In the genomic region with DNA sequence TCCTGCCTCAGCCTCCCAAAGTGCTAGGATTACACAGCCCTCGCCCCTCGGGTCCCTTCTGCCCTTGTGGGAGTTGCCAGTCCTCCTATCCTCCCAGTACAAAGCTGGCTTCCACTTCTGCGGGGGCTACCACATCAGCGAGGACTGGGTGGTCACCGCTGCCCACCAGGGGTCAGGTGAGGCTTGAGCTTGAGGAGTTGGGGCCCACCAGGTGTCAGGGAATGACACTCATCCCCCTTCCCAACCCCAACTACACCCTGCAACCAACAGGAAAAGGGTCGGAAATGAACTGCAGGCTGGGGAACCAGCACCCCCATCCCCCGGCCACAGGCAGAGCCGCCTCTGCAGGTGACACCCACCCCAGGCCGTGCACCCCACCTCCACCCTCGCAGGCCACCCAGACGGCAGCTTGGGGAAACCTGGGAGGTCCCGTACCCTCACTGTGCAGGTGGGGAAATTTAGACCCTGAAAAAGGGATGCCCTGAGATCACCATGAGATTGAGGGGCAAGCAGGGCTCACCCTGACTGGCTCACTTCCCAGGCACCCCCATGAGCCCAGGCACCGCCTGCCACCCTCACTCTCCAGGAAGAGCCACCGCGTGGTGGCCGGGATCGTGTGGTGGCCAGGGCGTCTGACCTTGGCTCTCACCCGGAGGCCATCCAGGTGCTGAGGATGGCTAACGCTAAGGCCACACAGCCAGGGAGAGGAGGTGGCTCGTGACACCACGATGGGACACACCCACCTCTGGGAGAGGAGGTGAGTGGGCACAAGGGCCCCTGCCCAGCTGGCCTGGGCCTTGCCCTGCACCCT, we compare ENCODE assay signal across 22 cellular contexts. TPM values are rescaled to one million over a fixed set of nuclear protein-coding genes. Genes with fewer than 3 reads are reported as not detected.
DNase-seq lines count a peak whose midpoint lies in the region; ATAC-seq and TF ChIP-seq lines count a peak whose summit lies in the region.
"Had no signal": no experiment of that assay in that cellular context is flagged by ENCODE, and none has a peak within 500 bp of the region (broad histone marks: within the 10 kb centered on the region; RNA-seq: fewer than 3 reads in every experiment).

No MANE protein-coding gene starts in this region.

- no peak overlapping the region; the same call in 1 of the 2 replicates for H3K27ac Mint-ChIP-seq in WTC11
- H3K27ac Mint-ChIP-seq: activated CD4-positive, alpha-beta T cell treated with anti-CD3 and anti-CD28 coated beads for 36 hours; activated CD8-positive, alpha-beta memory T cell treated with anti-CD3 and anti-CD28 coated beads, Interleukin-2, amount 10 ng/mL, durations not matched to agents 7 days and 5 days; activated naive CD8-positive, alpha-beta T cell treated with anti-CD3 and anti-CD28 coated beads, Interleukin-2, amount 50 U/mL, for 24 hours; activated T-helper 17 cell treated with anti-CD3 and anti-CD28 coated beads, Interleukin-2, amount 50 U/mL, for 72 hours; nephron; stimulated activated naive CD8-positive, alpha-beta T cell treated with anti-CD3 and anti-CD28 coated beads, Interleukin-15, Interleukin-2, amounts not matched to agents 100 ng/mL and 50 ng/mL, for 24 hours had no signal

- peak; percentile 0 for DNase-seq in HCEC 1CT
- no peak for DNase-seq in WTC11 (ENCODE audit: low spot score)
- DNase-seq in mucosa of descending colon, result no peak
- DNase-seq in amniotic stem cell (lab: John Stamatoyannopoulos, UW), result no peak
- DNase-seq: activated CD4-positive, alpha-beta T cell treated with anti-CD3 and anti-CD28 coated beads for 36 hours; activated CD8-positive, alpha-beta memory T cell treated with anti-CD3 and anti-CD28 coated beads, Interleukin-2, amount 10 ng/mL, durations not matched to agents 7 days and 5 days; activated naive CD8-positive, alpha-beta T cell treated with anti-CD3 and anti-CD28 coated beads, Interleukin-2, amount 50 U/mL, for 24 hours; kidney glomerular epithelial cell; NCI-H1105 treated with DMSO at 0.1 percent for 48 hours; NCI-H2081 treated with DMSO at 0.1 percent for 48 hours; stimulated activated CD4-positive, alpha-beta T cell treated with anti-CD3 and anti-CD28 coated beads, Interleukin-2, amount 100 ng/mL, for 24 hours; SW 1271 had no signal

- ATAC-seq in WTC11 (no peak), mucosa of descending colon (peak; percentile 11), GM18868 (IDR thresholded peaks at IDR 0.05; ENCODE audit: unreplicated experiment) (no peak)
- ATAC-seq: activated CD4-positive, alpha-beta T cell treated with anti-CD3 and anti-CD28 coated beads for 36 hours; activated CD8-positive, alpha-beta memory T cell treated with anti-CD3 and anti-CD28 coated beads, Interleukin-2, amount 10 ng/mL, durations not matched to agents 7 days and 5 days; activated naive CD8-positive, alpha-beta T cell treated with anti-CD3 and anti-CD28 coated beads, Interleukin-2, amount 50 U/mL, for 24 hours; activated T-helper 17 cell treated with anti-CD3 and anti-CD28 coated beads, Interleukin-2, amount 50 U/mL, for 72 hours had no signal

- H3K4me3 Mint-ChIP-seq in WTC11, result no peak overlapping the region
- H3K4me3 Mint-ChIP-seq: activated CD4-positive, alpha-beta T cell treated with anti-CD3 and anti-CD28 coated beads for 36 hours; activated CD8-positive, alpha-beta memory T cell treated with anti-CD3 and anti-CD28 coated beads, Interleukin-2, amount 10 ng/mL, durations not matched to agents 7 days and 5 days; activated naive CD8-positive, alpha-beta T cell treated with anti-CD3 and anti-CD28 coated beads, Interleukin-2, amount 50 U/mL, for 24 hours; activated T-helper 17 cell treated with anti-CD3 and anti-CD28 coated beads, Interleukin-2, amount 50 U/mL, for 72 hours; nephron; stimulated activated naive CD8-positive, alpha-beta T cell treated with anti-CD3 and anti-CD28 coated beads, Interleukin-15, Interleukin-2, amounts not matched to agents 100 ng/mL and 50 ng/mL, for 24 hours had no signal

- H3K36me3 Mint-ChIP-seq in WTC11, result peaks cover 18% of the 10 kb centered on the region
- H3K36me3 Mint-ChIP-seq: activated CD8-positive, alpha-beta memory T cell treated with anti-CD3 and anti-CD28 coated beads, Interleukin-2, amount 10 ng/mL, durations not matched to agents 7 days and 5 days had no signal

- H3K36me3 ChIP-seq in mucosa of descending colon (ENCODE audit: low read depth), result no peaks in the 10 kb centered on the region

- CTCF ChIA-PET in WTC11 (lab: Charles Lee), result interaction anchor here (0.6 to 0.7 kb wide), 3 partner anchors 31 to 214 kb away, joined by 3 read pairs; no protein-coding TSS in a partner anchor

- no peaks in the 10 kb centered on the region for H3K27me3 Mint-ChIP-seq in WTC11 (ENCODE audit: low read depth)

- H3K9me3 ChIP-seq in mucosa of descending colon, result no peaks in the 10 kb centered on the region
- H3K9me3 ChIP-seq: tibial nerve had no signal

- POLR2A ChIA-PET in WTC11 (lab: Charles Lee), result interaction anchor here (0.9 to 1.3 kb wide), 3 partner anchors 18 to 27 kb away, joined by 3 to 4 read pairs (median 4); no protein-coding TSS in a partner anchor

- no peaks in the 10 kb centered on the region for H3K9me3 Mint-ChIP-seq in WTC11
- H3K9me3 Mint-ChIP-seq: activated naive CD8-positive, alpha-beta T cell treated with anti-CD3 and anti-CD28 coated beads, Interleukin-2, amount 50 U/mL, for 24 hours; activated T-helper 17 cell treated with anti-CD3 and anti-CD28 coated beads, Interleukin-2, amount 50 U/mL, for 72 hours; nephron; stimulated activated naive CD8-positive, alpha-beta T cell treated with anti-CD3 and anti-CD28 coated beads, Interleukin-15, Interleukin-2, amounts not matched to agents 100 ng/mL and 50 ng/mL, for 24 hours had no signal

- TF ChIP-seq CTCF in WTC11 (IDR thresholded peaks at IDR 0.05) (no peak), mucosa of descending colon (IDR thresholded peaks at IDR 0.05) (no peak)

- H3K4me3 ChIP-seq in mucosa of descending colon, result no peak overlapping the region
- H3K4me3 ChIP-seq: tibial nerve had no signal

- H3K4me1 Mint-ChIP-seq in WTC11, result peaks cover 3% of the 10 kb centered on the region; the same call in 1 of the 2 replicates
- H3K4me1 Mint-ChIP-seq: activated CD4-positive, alpha-beta T cell treated with anti-CD3 and anti-CD28 coated beads for 36 hours; activated CD8-positive, alpha-beta memory T cell treated with anti-CD3 and anti-CD28 coated beads, Interleukin-2, amount 10 ng/mL, durations not matched to agents 7 days and 5 days; activated naive CD8-positive, alpha-beta T cell treated with anti-CD3 and anti-CD28 coated beads, Interleukin-2, amount 50 U/mL, for 24 hours; activated T-helper 17 cell treated with anti-CD3 and anti-CD28 coated beads, Interleukin-2, amount 50 U/mL, for 72 hours; nephron had no signal

- no peaks in the 10 kb centered on the region for H3K4me1 ChIP-seq in mucosa of descending colon (ENCODE audit: low read depth)
- H3K4me1 ChIP-seq: tibial nerve had no signal

- intact Hi-C loops in mucosa of descending colon (cut with DNase I, micrococcal nuclease), result no loop called here

TF ChIP-seq in WTC11, 78 proteins besides CTCF, POLR2A, EP300 and RAD21:
- TF ChIP-seq NR1H2 (CRISPR knock-in tag; IDR thresholded peaks at IDR 0.05), result no peak
- TF ChIP-seq NR2C2 (CRISPR knock-in tag; IDR thresholded peaks at IDR 0.05), result 0 out of 2 replicates have a peak, but pooled peaks have one; percentile 16

RNA-seq across cellular contexts. Expression of gene CTRB1, which starts 8.0 kb away (rescaled TPM):
- total RNA-seq in WTC11 (2021), result 3.9 to 5.7 TPM (median 5.7 TPM) in 3 replicates
- total RNA-seq in mucosa of descending colon, result under 1 TPM in 2 of 3 donors, not detected in 1; 0.67 to 0.76 TPM
- total RNA-seq: activated CD4-positive, alpha-beta T cell treated with anti-CD3 and anti-CD28 coated beads for 36 hours; activated CD8-positive, alpha-beta memory T cell treated with anti-CD3 and anti-CD28 coated beads, Interleukin-2, amount 10 ng/mL, durations not matched to agents 7 days and 5 days; activated T-helper 17 cell treated with anti-CD3 and anti-CD28 coated beads, Interleukin-2, amount 50 U/mL, for 72 hours; epithelial cell of proximal tubule; frontal cortex; HT-29; NCI-H460; skeletal muscle tissue had no signal

RNA-seq across cellular contexts. Expression of gene CTRB2, which starts 19.8 kb away (rescaled TPM):
- total RNA-seq in WTC11 (2021) (5.8 to 11.8 TPM (median 6.8 TPM) in 3 replicates), mucosa of descending colon (not detected)
- total RNA-seq: activated CD4-positive, alpha-beta T cell treated with anti-CD3 and anti-CD28 coated beads for 36 hours; activated CD8-positive, alpha-beta memory T cell treated with anti-CD3 and anti-CD28 coated beads, Interleukin-2, amount 10 ng/mL, durations not matched to agents 7 days and 5 days; activated T-helper 17 cell treated with anti-CD3 and anti-CD28 coated beads, Interleukin-2, amount 50 U/mL, for 72 hours; epithelial cell of proximal tubule; frontal cortex; HT-29; NCI-H460; skeletal muscle tissue had no signal

RNA-seq across cellular contexts. Expression of gene BCAR1, which starts 24.7 kb away (rescaled TPM):
- 87.3 to 95.6 TPM (median 88.6 TPM) in 3 replicates for total RNA-seq in WTC11 (2021)
- 100 to 1,000 TPM; 100 to 134 (median 116) TPM for total RNA-seq in mucosa of descending colon
